ENCODE assay signal across 21 cellular contexts in genomic region chr5:53671447-53671846, GRCh38.
DNase-seq lines count a peak whose midpoint lies in the region; ATAC-seq and TF ChIP-seq lines count a peak whose summit lies in the region.
"Had no signal": no experiment of that assay in that cellular context is flagged by ENCODE, and none has a peak within 500 bp of the region (broad histone marks: within the 10 kb centered on the region; RNA-seq: fewer than 3 reads in every experiment).

No MANE protein-coding gene starts in this region.

- H3K27me3 ChIP-seq in H9 (ENCODE audit: insufficient read depth, low read length) (no peaks in the 10 kb centered on the region), psoas muscle (ENCODE audit: insufficient read depth in 3 of 3, low read length in 2 of 3) (no peaks in the 10 kb centered on the region)

- H3K27ac Mint-ChIP-seq in H9 (peak overlapping the region; percentile 35 to 55 (median 52); a peak in 6 of 7 replicates), WTC11 (peak overlapping the region; percentile 47)
- H3K27ac Mint-ChIP-seq: CD4-positive, alpha-beta memory T cell had no signal

- H3K4ac ChIP-seq in H9 (ENCODE audit: low read depth, low read length) = no peak overlapping the region

- H2BK20ac ChIP-seq in H9 (ENCODE audit: low read depth, low read length, poor library complexity, severe bottlenecking) = no peak overlapping the region

- TF ChIP-seq CTCF in H9 (conservative IDR thresholded peaks at IDR 0.05) (no peak), WTC11 (IDR thresholded peaks at IDR 0.05) (no peak), psoas muscle (IDR thresholded peaks at IDR 0.05) (no peak)

- no peak overlapping the region for H3K14ac ChIP-seq in H9 (ENCODE audit: insufficient read depth, low read length)

- no peaks in the 10 kb centered on the region for H4K20me1 ChIP-seq in H9 (ENCODE audit: control insufficient read depth, insufficient read depth, insufficient read length)

- H2BK15ac ChIP-seq in H9 (ENCODE audit: low read depth, low read length) = no peak overlapping the region

- H3K4me3 Mint-ChIP-seq in H9 (peak overlapping the region; percentile 9 to 33; a peak in 2 of 5 replicates), WTC11 (peak overlapping the region; percentile 18; the same call in 1 of the 2 replicates)
- H3K4me3 Mint-ChIP-seq: CD4-positive, alpha-beta memory T cell had no signal

- DNase-seq in H9 = peak; percentile 46
- DNase-seq in WTC11 (ENCODE audit: low spot score) = no peak
- peak; percentile 90 for DNase-seq in iPS DF 4.7 (ENCODE audit: extremely low read depth, low spot score)
- no peak for DNase-seq in COLO829 (ENCODE audit: low spot score)
- DNase-seq in EL = no peak
- no peak for DNase-seq in psoas muscle
- DNase-seq: AML-193; C1 segment of cervical spinal cord; Caco-2; CD4-positive, alpha-beta memory T cell; GF-D8; NCI-H1048; NCI-H1417; NCI-H1694; NCI-H2081; NCI-H2227 treated with DMSO at 0.1 percent for 48 hours; NCI-H526 treated with DMSO at 0.1 percent for 48 hours; RPMI8226; SHP77 had no signal

- H3T11ph ChIP-seq in H9 (ENCODE audit: low read length) = no peak overlapping the region

- H3K36me3 Mint-ChIP-seq in H9 (ENCODE audit: insufficient read depth in 1 of 3, low read depth in 3 of 3) (peaks cover 8 to 12% (median 11%) of the 10 kb centered on the region in 3 experiments; a peak in 6 of 7 replicates), WTC11 (peaks cover 10% of the 10 kb centered on the region)

- no CpG with 5 or more reads among the region's 3 CpGs for WGBS in H9 (ENCODE audit: extremely low coverage, insufficient read length, low lambda C conversion rate)
- 74 to 79% (median 76%) methylated on average over 3 of the region's 3 CpGs for WGBS in psoas muscle, 3 donors

- no peak overlapping the region for H3K56ac ChIP-seq in H9 (ENCODE audit: insufficient read length, low read depth, low read length)

- H3K4me1 ChIP-seq in H9 (ENCODE audit: insufficient read depth, low read length) (no peaks in the 10 kb centered on the region), psoas muscle (no peaks in the 10 kb centered on the region)
- H3K4me1 ChIP-seq: A549, Caco-2 had no signal

- no peak overlapping the region for H2BK120ac ChIP-seq in H9 (ENCODE audit: low read depth, low read length, poor library complexity, severe bottlenecking)

- no peak overlapping the region for H3K9ac ChIP-seq in H9 (ENCODE audit: extremely low read depth, insufficient read length, low read length)

- H3K18ac ChIP-seq in H9 (ENCODE audit: insufficient read length, low read depth, low read length) = no peak overlapping the region

- H4K8ac ChIP-seq in H9 (replicated peaks; ENCODE audit: insufficient read length, low read depth, low read length) = no peak overlapping the region

- no peak overlapping the region for H3K4me3 ChIP-seq in psoas muscle
- H3K4me3 ChIP-seq: A549 had no signal

- H2BK5ac ChIP-seq in H9 (ENCODE audit: insufficient read length, low read length) = no peak overlapping the region

- POLR2A ChIA-PET in WTC11 (lab: Charles Lee) = no interaction called here

- H3K27me3 Mint-ChIP-seq in H9 (ENCODE audit: low read depth) = no peaks in the 10 kb centered on the region
- H3K27me3 Mint-ChIP-seq in WTC11 (ENCODE audit: low read depth) = no peaks in the 10 kb centered on the region
- H3K27me3 Mint-ChIP-seq: CD4-positive, alpha-beta memory T cell had no signal

- intact Hi-C loops in psoas muscle (cut with DNase I) = loop anchor here in 1 of 2 donors (10.0 kb wide), 1 partner anchor 187 kb away; the partner anchor contains the start of gene FST

- no peak overlapping the region for H2BK12ac ChIP-seq in H9 (ENCODE audit: insufficient read length, low read depth, low read length)

- no peak overlapping the region for H2AK5ac ChIP-seq in H9 (ENCODE audit: insufficient read length, low read length)

- H3K9me3 ChIP-seq in H9 (ENCODE audit: control insufficient read depth, low read depth, low read length) (no peaks in the 10 kb centered on the region), psoas muscle (no peaks in the 10 kb centered on the region)
- H3K9me3 ChIP-seq: A549, Caco-2 had no signal

- no peak overlapping the region for H4K91ac ChIP-seq in H9 (ENCODE audit: insufficient read length, low read depth, low read length)

- H3K79me1 ChIP-seq in H9 (ENCODE audit: insufficient read depth, low read depth, low read length, poor library complexity, severe bottlenecking) = no peaks in the 10 kb centered on the region

- H3K36me3 ChIP-seq in psoas muscle (ENCODE audit: insufficient read depth in 1 of 2, low read depth in 1 of 2) = peaks cover 0 to 6% of the 10 kb centered on the region in 2 donors

- CTCF ChIA-PET in WTC11 (lab: Charles Lee) = interaction anchor here (1.2 kb wide), 1 partner anchor 189 kb away, joined by 5 read pairs; no protein-coding TSS in a partner anchor

- no peak overlapping the region for H3K27ac ChIP-seq in H9 (ENCODE audit: insufficient read length, low read depth, low read length)
- no peak overlapping the region for H3K27ac ChIP-seq in psoas muscle
- H3K27ac ChIP-seq: A549 had no signal

- ATAC-seq in WTC11 = peak; percentile 97
- no peak for ATAC-seq in HG02623 (IDR thresholded peaks at IDR 0.05; ENCODE audit: unreplicated experiment)
- ATAC-seq in psoas muscle = no peak
- ATAC-seq: A549 had no signal

- no peak overlapping the region for H3K23ac ChIP-seq in H9 (ENCODE audit: insufficient read length, low read depth, low read length)

- no peaks in the 10 kb centered on the region for H3K23me2 ChIP-seq in H9 (ENCODE audit: insufficient read length, low read depth, low read length, poor library complexity, severe bottlenecking)

- H3K9me3 Mint-ChIP-seq in H9 = peaks cover 0 to 3% of the 10 kb centered on the region in 2 experiments; a peak in 3 of 5 replicates
- peaks cover 2% of the 10 kb centered on the region for H3K9me3 Mint-ChIP-seq in WTC11

- H2AFZ ChIP-seq in H9 (ENCODE audit: low read length) = no peak overlapping the region

- H4K5ac ChIP-seq in H9 (ENCODE audit: insufficient read length, low read depth, low read length) = no peak overlapping the region

- H3K79me2 ChIP-seq in H9 (ENCODE audit: insufficient read depth, low read length) = no peaks in the 10 kb centered on the region

- peaks cover 19 to 25% of the 10 kb centered on the region in 2 experiments for H3K4me1 Mint-ChIP-seq in H9
- peaks cover 29% of the 10 kb centered on the region for H3K4me1 Mint-ChIP-seq in WTC11

- peak overlapping the region; percentile 2 for H3K4me2 ChIP-seq in H9 (ENCODE audit: insufficient read depth, insufficient read length, low read length)
- H3K4me2 ChIP-seq: A549 had no signal

TF ChIP-seq in WTC11, 78 proteins besides CTCF, POLR2A, EP300 and RAD21:
- no peak for TF ChIP-seq MXD4 (CRISPR knock-in tag; IDR thresholded peaks at IDR 0.05; ENCODE audit: borderline replicate concordance)
- TF ChIP-seq FOXK1 (CRISPR knock-in tag; IDR thresholded peaks at IDR 0.05) = peak; percentile 23; the same call in 1 of the 2 replicates

Comparison
In these comparisons a context has a peak if more than half of its experiments do, and no peak if none do; other contexts are left out.
1. DNase-seq: peak in H9 (single experiment) and iPS DF 4.7 (single experiment); none in WTC11 (single experiment), COLO829 (single experiment), EL (single experiment) and psoas muscle (0 of 2).